In the genomic region with DNA sequence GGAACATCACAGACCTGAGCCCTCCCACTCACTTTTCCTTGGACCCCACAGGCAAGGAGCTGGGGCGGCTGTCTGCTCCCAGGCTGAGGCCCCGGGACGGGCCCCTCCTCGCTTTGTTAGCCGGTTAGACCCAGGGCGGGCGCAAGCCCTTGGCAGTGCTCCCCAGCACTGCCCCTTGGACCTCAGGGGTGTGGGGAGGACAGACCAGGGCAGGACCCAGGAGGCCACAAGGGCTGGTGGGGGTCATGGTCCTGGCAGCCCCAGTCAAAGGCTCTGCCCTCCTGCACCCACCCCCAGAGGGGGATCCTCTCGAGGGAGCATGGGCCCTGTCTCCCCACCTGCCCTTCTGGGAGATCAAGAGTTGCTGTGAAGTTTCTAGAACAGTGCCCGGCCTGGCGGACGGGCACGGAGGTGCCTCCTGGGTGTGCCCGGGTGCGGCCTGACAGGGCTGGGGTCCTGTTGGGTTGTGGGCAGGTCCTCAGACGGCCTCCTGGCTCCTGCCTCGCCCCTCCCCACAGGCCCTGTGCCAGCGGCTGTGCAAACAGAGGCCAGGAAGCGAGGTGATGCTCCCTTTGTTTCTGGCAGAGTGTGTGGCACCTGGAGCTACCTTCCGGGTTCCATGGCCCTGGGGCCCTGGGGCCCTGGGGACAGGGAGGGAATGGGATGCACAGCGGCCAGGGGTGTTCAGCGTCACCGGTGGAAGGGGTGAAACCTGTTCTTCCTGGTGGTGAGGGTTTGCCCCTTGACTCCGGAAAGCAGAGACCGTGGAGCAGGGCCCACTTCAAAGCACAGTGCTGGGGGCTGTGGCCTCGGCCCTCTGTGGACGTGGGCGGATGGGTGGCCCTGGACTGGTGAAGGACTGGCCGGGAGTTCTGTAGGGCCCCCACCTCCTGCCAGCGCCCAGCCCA, we compare ENCODE assay signal across 1 cellular context.
TF ChIP-seq lines count a peak whose summit lies in the region.

No MANE protein-coding gene starts in this region.

TF ChIP-seq in HepG2, 621 proteins besides CTCF, POLR2A, EP300 and RAD21 (continued from another document and continues in another):
- TF ChIP-seq, protein P1, sequence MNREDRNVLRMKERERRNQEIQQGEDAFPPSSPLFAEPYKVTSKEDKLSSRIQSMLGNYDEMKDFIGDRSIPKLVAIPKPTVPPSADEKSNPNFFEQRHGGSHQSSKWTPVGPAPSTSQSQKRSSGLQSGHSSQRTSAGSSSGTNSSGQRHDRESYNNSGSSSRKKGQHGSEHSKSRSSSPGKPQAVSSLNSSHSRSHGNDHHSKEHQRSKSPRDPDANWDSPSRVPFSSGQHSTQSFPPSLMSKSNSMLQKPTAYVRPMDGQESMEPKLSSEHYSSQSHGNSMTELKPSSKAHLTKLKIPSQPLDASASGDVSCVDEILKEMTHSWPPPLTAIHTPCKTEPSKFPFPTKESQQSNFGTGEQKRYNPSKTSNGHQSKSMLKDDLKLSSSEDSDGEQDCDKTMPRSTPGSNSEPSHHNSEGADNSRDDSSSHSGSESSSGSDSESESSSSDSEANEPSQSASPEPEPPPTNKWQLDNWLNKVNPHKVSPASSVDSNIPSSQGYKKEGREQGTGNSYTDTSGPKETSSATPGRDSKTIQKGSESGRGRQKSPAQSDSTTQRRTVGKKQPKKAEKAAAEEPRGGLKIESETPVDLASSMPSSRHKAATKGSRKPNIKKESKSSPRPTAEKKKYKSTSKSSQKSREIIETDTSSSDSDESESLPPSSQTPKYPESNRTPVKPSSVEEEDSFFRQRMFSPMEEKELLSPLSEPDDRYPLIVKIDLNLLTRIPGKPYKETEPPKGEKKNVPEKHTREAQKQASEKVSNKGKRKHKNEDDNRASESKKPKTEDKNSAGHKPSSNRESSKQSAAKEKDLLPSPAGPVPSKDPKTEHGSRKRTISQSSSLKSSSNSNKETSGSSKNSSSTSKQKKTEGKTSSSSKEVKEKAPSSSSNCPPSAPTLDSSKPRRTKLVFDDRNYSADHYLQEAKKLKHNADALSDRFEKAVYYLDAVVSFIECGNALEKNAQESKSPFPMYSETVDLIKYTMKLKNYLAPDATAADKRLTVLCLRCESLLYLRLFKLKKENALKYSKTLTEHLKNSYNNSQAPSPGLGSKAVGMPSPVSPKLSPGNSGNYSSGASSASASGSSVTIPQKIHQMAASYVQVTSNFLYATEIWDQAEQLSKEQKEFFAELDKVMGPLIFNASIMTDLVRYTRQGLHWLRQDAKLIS (CRISPR knock-in tag; IDR thresholded peaks at IDR 0.05): no peak; the same call in 1 of the 2 replicates
- no peak for TF ChIP-seq MTA3 (CRISPR knock-in tag; IDR thresholded peaks at IDR 0.05)
- peak; percentile 3; the same call in 1 of the 2 replicates for TF ChIP-seq MIER2 (CRISPR knock-in tag; IDR thresholded peaks at IDR 0.05)
- TF ChIP-seq ATF1 (CRISPR knock-in tag; IDR thresholded peaks at IDR 0.05): no peak
- TF ChIP-seq ZNF446 (CRISPR knock-in tag; IDR thresholded peaks at IDR 0.05): no peak
- no peak for TF ChIP-seq ATF7 (IDR thresholded peaks at IDR 0.05)
- no peak for TF ChIP-seq ATF7 (CRISPR knock-in tag; IDR thresholded peaks at IDR 0.05)
- TF ChIP-seq, protein P2, sequence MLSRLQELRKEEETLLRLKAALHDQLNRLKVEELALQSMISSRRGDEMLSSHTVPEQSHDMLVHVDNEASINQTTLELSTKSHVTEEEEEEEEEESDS (CRISPR knock-in tag; IDR thresholded peaks at IDR 0.05; ENCODE audit: borderline replicate concordance): no peak
- TF ChIP-seq, protein P3, sequence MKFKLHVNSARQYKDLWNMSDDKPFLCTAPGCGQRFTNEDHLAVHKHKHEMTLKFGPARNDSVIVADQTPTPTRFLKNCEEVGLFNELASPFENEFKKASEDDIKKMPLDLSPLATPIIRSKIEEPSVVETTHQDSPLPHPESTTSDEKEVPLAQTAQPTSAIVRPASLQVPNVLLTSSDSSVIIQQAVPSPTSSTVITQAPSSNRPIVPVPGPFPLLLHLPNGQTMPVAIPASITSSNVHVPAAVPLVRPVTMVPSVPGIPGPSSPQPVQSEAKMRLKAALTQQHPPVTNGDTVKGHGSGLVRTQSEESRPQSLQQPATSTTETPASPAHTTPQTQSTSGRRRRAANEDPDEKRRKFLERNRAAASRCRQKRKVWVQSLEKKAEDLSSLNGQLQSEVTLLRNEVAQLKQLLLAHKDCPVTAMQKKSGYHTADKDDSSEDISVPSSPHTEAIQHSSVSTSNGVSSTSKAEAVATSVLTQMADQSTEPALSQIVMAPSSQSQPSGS (CRISPR knock-in tag; IDR thresholded peaks at IDR 0.05): no peak; the same call in 1 of the 2 replicates
- TF ChIP-seq BRCA1 (CRISPR knock-in tag; IDR thresholded peaks at IDR 0.05): peak; percentile 18; the same call in 1 of the 2 replicates
- TF ChIP-seq, protein P4, sequence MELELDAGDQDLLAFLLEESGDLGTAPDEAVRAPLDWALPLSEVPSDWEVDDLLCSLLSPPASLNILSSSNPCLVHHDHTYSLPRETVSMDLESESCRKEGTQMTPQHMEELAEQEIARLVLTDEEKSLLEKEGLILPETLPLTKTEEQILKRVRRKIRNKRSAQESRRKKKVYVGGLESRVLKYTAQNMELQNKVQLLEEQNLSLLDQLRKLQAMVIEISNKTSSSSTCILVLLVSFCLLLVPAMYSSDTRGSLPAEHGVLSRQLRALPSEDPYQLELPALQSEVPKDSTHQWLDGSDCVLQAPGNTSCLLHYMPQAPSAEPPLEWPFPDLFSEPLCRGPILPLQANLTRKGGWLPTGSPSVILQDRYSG (CRISPR knock-in tag; IDR thresholded peaks at IDR 0.05): no peak
- peak; percentile 21; the same call in 1 of the 2 replicates for TF ChIP-seq ZIK1 (CRISPR knock-in tag; IDR thresholded peaks at IDR 0.05; ENCODE audit: borderline replicate concordance, low read depth)
- peak; percentile 68; the same call in 1 of the 2 replicates for TF ChIP-seq SRY (CRISPR knock-in tag; IDR thresholded peaks at IDR 0.05)
- TF ChIP-seq THYN1 (CRISPR knock-in tag; IDR thresholded peaks at IDR 0.05; ENCODE audit: borderline replicate concordance, low read depth): no peak
- peak; percentile 49; the same call in 1 of the 2 replicates for TF ChIP-seq FOXC1 (CRISPR knock-in tag; IDR thresholded peaks at IDR 0.05; ENCODE audit: borderline replicate concordance)
- TF ChIP-seq ZNF720 (CRISPR knock-in tag; IDR thresholded peaks at IDR 0.05): no peak
- peak; percentile 89 for TF ChIP-seq SAP130 (CRISPR knock-in tag; IDR thresholded peaks at IDR 0.05; ENCODE audit: low read depth)
- TF ChIP-seq, protein P5, sequence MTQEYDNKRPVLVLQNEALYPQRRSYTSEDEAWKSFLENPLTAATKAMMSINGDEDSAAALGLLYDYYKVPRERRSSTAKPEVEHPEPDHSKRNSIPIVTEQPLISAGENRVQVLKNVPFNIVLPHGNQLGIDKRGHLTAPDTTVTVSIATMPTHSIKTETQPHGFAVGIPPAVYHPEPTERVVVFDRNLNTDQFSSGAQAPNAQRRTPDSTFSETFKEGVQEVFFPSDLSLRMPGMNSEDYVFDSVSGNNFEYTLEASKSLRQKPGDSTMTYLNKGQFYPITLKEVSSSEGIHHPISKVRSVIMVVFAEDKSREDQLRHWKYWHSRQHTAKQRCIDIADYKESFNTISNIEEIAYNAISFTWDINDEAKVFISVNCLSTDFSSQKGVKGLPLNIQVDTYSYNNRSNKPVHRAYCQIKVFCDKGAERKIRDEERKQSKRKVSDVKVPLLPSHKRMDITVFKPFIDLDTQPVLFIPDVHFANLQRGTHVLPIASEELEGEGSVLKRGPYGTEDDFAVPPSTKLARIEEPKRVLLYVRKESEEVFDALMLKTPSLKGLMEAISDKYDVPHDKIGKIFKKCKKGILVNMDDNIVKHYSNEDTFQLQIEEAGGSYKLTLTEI (CRISPR knock-in tag; conservative IDR thresholded peaks at IDR 0.05): no peak
- no peak; the same call in 1 of the 2 replicates for TF ChIP-seq PITX1 (CRISPR knock-in tag; IDR thresholded peaks at IDR 0.05)
- TF ChIP-seq ZNF292 (CRISPR knock-in tag; IDR thresholded peaks at IDR 0.05; ENCODE audit: borderline replicate concordance, low read depth): no peak; the same call in 1 of the 2 replicates
- TF ChIP-seq ZNF510 (CRISPR knock-in tag; IDR thresholded peaks at IDR 0.05; ENCODE audit: low read depth): no peak
- TF ChIP-seq, protein P6, sequence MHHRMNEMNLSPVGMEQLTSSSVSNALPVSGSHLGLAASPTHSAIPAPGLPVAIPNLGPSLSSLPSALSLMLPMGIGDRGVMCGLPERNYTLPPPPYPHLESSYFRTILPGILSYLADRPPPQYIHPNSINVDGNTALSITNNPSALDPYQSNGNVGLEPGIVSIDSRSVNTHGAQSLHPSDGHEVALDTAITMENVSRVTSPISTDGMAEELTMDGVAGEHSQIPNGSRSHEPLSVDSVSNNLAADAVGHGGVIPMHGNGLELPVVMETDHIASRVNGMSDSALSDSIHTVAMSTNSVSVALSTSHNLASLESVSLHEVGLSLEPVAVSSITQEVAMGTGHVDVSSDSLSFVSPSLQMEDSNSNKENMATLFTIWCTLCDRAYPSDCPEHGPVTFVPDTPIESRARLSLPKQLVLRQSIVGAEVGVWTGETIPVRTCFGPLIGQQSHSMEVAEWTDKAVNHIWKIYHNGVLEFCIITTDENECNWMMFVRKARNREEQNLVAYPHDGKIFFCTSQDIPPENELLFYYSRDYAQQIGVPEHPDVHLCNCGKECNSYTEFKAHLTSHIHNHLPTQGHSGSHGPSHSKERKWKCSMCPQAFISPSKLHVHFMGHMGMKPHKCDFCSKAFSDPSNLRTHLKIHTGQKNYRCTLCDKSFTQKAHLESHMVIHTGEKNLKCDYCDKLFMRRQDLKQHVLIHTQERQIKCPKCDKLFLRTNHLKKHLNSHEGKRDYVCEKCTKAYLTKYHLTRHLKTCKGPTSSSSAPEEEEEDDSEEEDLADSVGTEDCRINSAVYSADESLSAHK (CRISPR knock-in tag; IDR thresholded peaks at IDR 0.05; ENCODE audit: borderline replicate concordance): no peak
- TF ChIP-seq KLF6 (CRISPR knock-in tag; IDR thresholded peaks at IDR 0.05): no peak
- peak; percentile 82 for TF ChIP-seq MED1 (CRISPR knock-in tag; IDR thresholded peaks at IDR 0.05)
- TF ChIP-seq, protein P7, sequence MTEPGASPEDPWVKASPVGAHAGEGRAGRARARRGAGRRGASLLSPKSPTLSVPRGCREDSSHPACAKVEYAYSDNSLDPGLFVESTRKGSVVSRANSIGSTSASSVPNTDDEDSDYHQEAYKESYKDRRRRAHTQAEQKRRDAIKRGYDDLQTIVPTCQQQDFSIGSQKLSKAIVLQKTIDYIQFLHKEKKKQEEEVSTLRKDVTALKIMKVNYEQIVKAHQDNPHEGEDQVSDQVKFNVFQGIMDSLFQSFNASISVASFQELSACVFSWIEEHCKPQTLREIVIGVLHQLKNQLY (CRISPR knock-in tag; IDR thresholded peaks at IDR 0.05): peak; percentile 28; the same call in 1 of the 2 replicates
- TF ChIP-seq MLLT10 (CRISPR knock-in tag; IDR thresholded peaks at IDR 0.05): no peak
- TF ChIP-seq, protein P8, sequence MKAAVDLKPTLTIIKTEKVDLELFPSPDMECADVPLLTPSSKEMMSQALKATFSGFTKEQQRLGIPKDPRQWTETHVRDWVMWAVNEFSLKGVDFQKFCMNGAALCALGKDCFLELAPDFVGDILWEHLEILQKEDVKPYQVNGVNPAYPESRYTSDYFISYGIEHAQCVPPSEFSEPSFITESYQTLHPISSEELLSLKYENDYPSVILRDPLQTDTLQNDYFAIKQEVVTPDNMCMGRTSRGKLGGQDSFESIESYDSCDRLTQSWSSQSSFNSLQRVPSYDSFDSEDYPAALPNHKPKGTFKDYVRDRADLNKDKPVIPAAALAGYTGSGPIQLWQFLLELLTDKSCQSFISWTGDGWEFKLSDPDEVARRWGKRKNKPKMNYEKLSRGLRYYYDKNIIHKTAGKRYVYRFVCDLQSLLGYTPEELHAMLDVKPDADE (CRISPR knock-in tag; IDR thresholded peaks at IDR 0.05): no peak
- TF ChIP-seq ESRRA (CRISPR knock-in tag; IDR thresholded peaks at IDR 0.05; ENCODE audit: low read depth): no peak; the same call in 1 of the 2 replicates
- no peak for TF ChIP-seq TOE1 (CRISPR knock-in tag; IDR thresholded peaks at IDR 0.05)
- TF ChIP-seq ZNF326 (CRISPR knock-in tag; IDR thresholded peaks at IDR 0.05; ENCODE audit: borderline replicate concordance): no peak; the same call in 1 of the 2 replicates
- TF ChIP-seq ZNF557 (CRISPR knock-in tag; IDR thresholded peaks at IDR 0.05): no peak
- TF ChIP-seq HES4 (CRISPR knock-in tag; IDR thresholded peaks at IDR 0.05; ENCODE audit: borderline replicate concordance): no peak
- TF ChIP-seq, protein P9, sequence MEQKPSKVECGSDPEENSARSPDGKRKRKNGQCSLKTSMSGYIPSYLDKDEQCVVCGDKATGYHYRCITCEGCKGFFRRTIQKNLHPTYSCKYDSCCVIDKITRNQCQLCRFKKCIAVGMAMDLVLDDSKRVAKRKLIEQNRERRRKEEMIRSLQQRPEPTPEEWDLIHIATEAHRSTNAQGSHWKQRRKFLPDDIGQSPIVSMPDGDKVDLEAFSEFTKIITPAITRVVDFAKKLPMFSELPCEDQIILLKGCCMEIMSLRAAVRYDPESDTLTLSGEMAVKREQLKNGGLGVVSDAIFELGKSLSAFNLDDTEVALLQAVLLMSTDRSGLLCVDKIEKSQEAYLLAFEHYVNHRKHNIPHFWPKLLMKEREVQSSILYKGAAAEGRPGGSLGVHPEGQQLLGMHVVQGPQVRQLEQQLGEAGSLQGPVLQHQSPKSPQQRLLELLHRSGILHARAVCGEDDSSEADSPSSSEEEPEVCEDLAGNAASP (CRISPR knock-in tag; IDR thresholded peaks at IDR 0.05; ENCODE audit: borderline replicate concordance): peak; percentile 49; the same call in 1 of the 2 replicates
- TF ChIP-seq PCBP1 (IDR thresholded peaks at IDR 0.05; ENCODE audit: borderline replicate concordance, low read depth, low read length): peak; percentile 85
- 0 out of 2 replicates have a peak, but pooled peaks have one; percentile 14 for TF ChIP-seq ZNF816 (CRISPR knock-in tag; IDR thresholded peaks at IDR 0.05; ENCODE audit: borderline replicate concordance)
